9 cellular contexts compared by ENCODE assay signal in genomic region chr10:110081914-110082313, GRCh38.
A peak's percentile ranks its signal among the peaks of the same experiment; 100 is the strongest.
DNase-seq lines count a peak whose midpoint lies in the region; ATAC-seq and TF ChIP-seq lines count a peak whose summit lies in the region.
"Had no signal": no experiment of that assay in that cellular context is flagged by ENCODE, and none has a peak within 500 bp of the region (broad histone marks: within the 10 kb centered on the region; RNA-seq: fewer than 3 reads in every experiment).

No MANE protein-coding gene starts in this region.

- peak overlapping the region; percentile 7 for H3K27ac ChIP-seq in parathyroid adenoma
- H3K27ac ChIP-seq: PC-9 had no signal

- TF ChIP-seq CTCF in fibroblast of mammary gland (conservative IDR thresholded peaks at IDR 0.05; ENCODE audit: control insufficient read depth, insufficient read depth, low read depth, low read length) (no peak), parathyroid adenoma (IDR thresholded peaks at IDR 0.05) (no peak)

- peaks cover 10% of the 10 kb centered on the region for H3K4me1 ChIP-seq in parathyroid adenoma

- in situ Hi-C loops in SK-MEL-5 (cut with HindIII; ENCODE audit: low pct_unique_long_range_greater_than_20kb, low sequenced_read_pairs): no loop called here

- H3K27me3 ChIP-seq in parathyroid adenoma (ENCODE audit: control insufficient read depth, insufficient read depth, low read length): no peaks in the 10 kb centered on the region

- H3K36me3 ChIP-seq in parathyroid adenoma (ENCODE audit: control insufficient read depth, insufficient read depth, low read length): no peaks in the 10 kb centered on the region

- H3K4me2 ChIP-seq in parathyroid adenoma (ENCODE audit: low read length): no peak overlapping the region
- H3K4me2 ChIP-seq: PC-9 had no signal

- no peak overlapping the region for H3K4me3 ChIP-seq in fibroblast of mammary gland (ENCODE audit: control insufficient read depth, low read depth, low read length)
- H3K4me3 ChIP-seq in parathyroid adenoma (ENCODE audit: low read depth, low read length): no peak overlapping the region
- H3K4me3 ChIP-seq: PC-9 had no signal

- peak; percentile 0 for DNase-seq in NCI-H1092 treated with DMSO at 0.1 percent for 48 hours (lab: John Stamatoyannopoulos, UW)
- no peak for DNase-seq in NCI-H1092 (lab: John Stamatoyannopoulos, UW)
- DNase-seq in SK-MEL-5 (ENCODE audit: low read depth, low spot score): peak; percentile 39
- peak; percentile 60 for DNase-seq in fibroblast of mammary gland (ENCODE audit: low read depth)
- no peak for DNase-seq in SK-N-DZ (ENCODE audit: low spot score)
- DNase-seq in activated CD4-positive, CD25-positive, alpha-beta regulatory T cell (lab: John Stamatoyannopoulos, UW): no peak

- H2AFZ ChIP-seq in parathyroid adenoma: no peak overlapping the region
- H2AFZ ChIP-seq: PC-9 had no signal

- no peak for ATAC-seq in GM21515 (IDR thresholded peaks at IDR 0.05; ENCODE audit: unreplicated experiment)

- H3K79me2 ChIP-seq in parathyroid adenoma: peaks cover 7% of the 10 kb centered on the region

- H3K9me3 ChIP-seq in parathyroid adenoma (ENCODE audit: control insufficient read depth, low read length): no peaks in the 10 kb centered on the region

- H3K9ac ChIP-seq in parathyroid adenoma: no peak overlapping the region

Comparison
In these comparisons a context has a peak if more than half of its experiments do, and no peak if none do; other contexts are left out.
1. DNase-seq: peak in NCI-H1092 treated with DMSO at 0.1 percent for 48 hours (single experiment), SK-MEL-5 (single experiment) and fibroblast of mammary gland (single experiment); none in NCI-H1092 (single experiment), SK-N-DZ (single experiment) and activated CD4-positive, CD25-positive, alpha-beta regulatory T cell (0 of 4).